In genomic region chr9:109115931-109116541, GRCh38 we compare ENCODE assay signal across 14 cellular contexts. TPM values are rescaled to one million over a fixed set of nuclear protein-coding genes. Genes with fewer than 3 reads are reported as not detected.
A peak's percentile ranks its signal among the peaks of the same experiment; 100 is the strongest.
DNase-seq lines count a peak whose midpoint lies in the region; ATAC-seq and TF ChIP-seq lines count a peak whose summit lies in the region.
"Had no signal": no experiment of that assay in that cellular context is flagged by ENCODE, and none has a peak within 500 bp of the region (broad histone marks: within the 10 kb centered on the region; RNA-seq: fewer than 3 reads in every experiment).

No MANE protein-coding gene starts in this region.

- H3K4me1 ChIP-seq in adipocyte (ENCODE audit: control insufficient read depth, insufficient read depth, low read length) (peaks cover 66% of the 10 kb centered on the region), right atrium auricular region (peaks cover 0 to 84% of the 10 kb centered on the region in 2 donors), thoracic aorta (ENCODE audit: control insufficient read depth in 1 of 2, low read depth in 2 of 2) (peaks cover 56 to 82% of the 10 kb centered on the region in 2 donors)

- peak overlapping the region; percentile 26 for H3K4me3 Mint-ChIP-seq in activated T-cell treated with anti-CD3 and anti-CD28 coated beads, Interleukin-2, amount 50 U/mL, for 4 hours

- no peaks in the 10 kb centered on the region for H3K27me3 Mint-ChIP-seq in activated T-cell treated with anti-CD3 and anti-CD28 coated beads, Interleukin-2, amount 50 U/mL, for 4 hours (ENCODE audit: low read depth)

- no peak for TF ChIP-seq CTCF in right atrium auricular region (IDR thresholded peaks at IDR 0.05)
- TF ChIP-seq CTCF in thoracic aorta (IDR thresholded peaks at IDR 0.05): no peak

- no peaks in the 10 kb centered on the region for H3K36me3 ChIP-seq in adipocyte (ENCODE audit: control insufficient read depth, insufficient read depth, low read length, severe bottlenecking)
- H3K36me3 ChIP-seq in right atrium auricular region: no peaks in the 10 kb centered on the region
- H3K36me3 ChIP-seq in thoracic aorta: no peaks in the 10 kb centered on the region
- H3K36me3 ChIP-seq: cardiac muscle cell had no signal

- peaks cover 13% of the 10 kb centered on the region for H3K36me3 Mint-ChIP-seq in activated T-cell treated with anti-CD3 and anti-CD28 coated beads, Interleukin-2, amount 50 U/mL, for 4 hours (ENCODE audit: insufficient read depth)

- H3K4me3 ChIP-seq in adipocyte (ENCODE audit: low read length) (peak overlapping the region; percentile 35), right atrium auricular region (no peak overlapping the region), thoracic aorta (peak overlapping the region; percentile 18)
- H3K4me3 ChIP-seq: cardiac muscle cell, SJCRH30, skin epidermis had no signal

- no peak for ATAC-seq in activated T-cell treated with anti-CD3 and anti-CD28 coated beads, Interleukin-2, amount 50 U/mL, for 4 hours
- ATAC-seq in thoracic aorta (ENCODE audit: insufficient number of reproducible peaks, low FRiP score, low read depth) (no peak), GM18502 (IDR thresholded peaks at IDR 0.05; ENCODE audit: poor library complexity, unreplicated experiment) (no peak)

- H3K9ac ChIP-seq in adipocyte (ENCODE audit: low read length): no peak overlapping the region

- DNase-seq in activated T-cell treated with anti-CD3 and anti-CD28 coated beads, Interleukin-2, amount 50 U/mL, for 4 hours: no peak
- DNase-seq in activated T-cell treated with anti-CD3 and anti-CD28 coated beads for 4 hours (no peak), adipocyte (ENCODE audit: low read depth) (no peak), right atrium auricular region (ENCODE audit: low spot score) (no peak), thoracic aorta (ENCODE audit: low spot score) (no peak), NCI-H2196 (lab: John Stamatoyannopoulos, UW; ENCODE audit: unreplicated experiment) (no peak), NCI-H2227 treated with DMSO at 0.1 percent for 48 hours (lab: John Stamatoyannopoulos, UW) (no peak)
- DNase-seq: activated CD4-positive, alpha-beta T cell treated with anti-CD3 and anti-CD28 coated beads, Interleukin-2, amount 50 U/mL, for 4 hours; NCI-H2081; SJCRH30 had no signal

- no peaks in the 10 kb centered on the region for H3K9me3 ChIP-seq in adipocyte (ENCODE audit: control insufficient read depth, low read length)
- no peaks in the 10 kb centered on the region for H3K9me3 ChIP-seq in right atrium auricular region
- no peaks in the 10 kb centered on the region for H3K9me3 ChIP-seq in thoracic aorta
- H3K9me3 ChIP-seq: SJCRH30 had no signal

- H3K27me3 ChIP-seq in adipocyte (replicated peaks; ENCODE audit: control insufficient read depth, insufficient read depth, low read length) (no peaks in the 10 kb centered on the region), right atrium auricular region (no peaks in the 10 kb centered on the region), thoracic aorta (replicated peaks; ENCODE audit: insufficient read depth) (no peaks in the 10 kb centered on the region)
- H3K27me3 ChIP-seq: cardiac muscle cell, SJCRH30 had no signal

- H3K27ac ChIP-seq in right atrium auricular region (peak overlapping the region; percentile 70 to 89), thoracic aorta (peak overlapping the region in 1 of 2 donors; percentile 19)
- H3K27ac ChIP-seq: cardiac muscle cell, SJCRH30, skin epidermis had no signal

- no peaks in the 10 kb centered on the region for H3K9me3 Mint-ChIP-seq in activated T-cell treated with anti-CD3 and anti-CD28 coated beads, Interleukin-2, amount 50 U/mL, for 4 hours

- H3K4me1 Mint-ChIP-seq in activated T-cell treated with anti-CD3 and anti-CD28 coated beads, Interleukin-2, amount 50 U/mL, for 4 hours (ENCODE audit: low read depth): peaks cover 68% of the 10 kb centered on the region

RNA-seq across cellular contexts. Expression of gene TMEM245, which starts 3.7 kb away (rescaled TPM):
- total RNA-seq in activated T-cell treated with anti-CD3 and anti-CD28 coated beads, Interleukin-2, amount 50 U/mL, for 4 hours: 10 to 100 TPM; 18.7 to 19.6 (median 19.0) TPM
- total RNA-seq in right atrium auricular region: 10 to 100 TPM; 89.0 to 95.1 TPM
- 10 to 100 TPM; 76.5 to 95.4 TPM for total RNA-seq in thoracic aorta

RNA-seq across cellular contexts. Expression of gene FRRS1L, which starts 51.0 kb away (rescaled TPM):
- total RNA-seq in activated T-cell treated with anti-CD3 and anti-CD28 coated beads, Interleukin-2, amount 50 U/mL, for 4 hours: under 1 TPM in 1 of 3 donors, not detected in 2; 0.10 TPM
- total RNA-seq in right atrium auricular region (1 to 10 TPM; 4.3 to 7.5 TPM), thoracic aorta (1 to 10 TPM in 1 of 2 donors, under 1 TPM in 1; 0.81 to 1.1 TPM)
- total RNA-seq: HT1080 had no signal

Comparison
In these comparisons a context has a peak if more than half of its experiments do, and no peak if none do; other contexts are left out.
1. H3K4me3 ChIP-seq: peak in adipocyte (single experiment) and thoracic aorta (single experiment); none in right atrium auricular region (0 of 2).